Comparison of ENCODE assay signal across 12 cellular contexts in the genomic region with DNA sequence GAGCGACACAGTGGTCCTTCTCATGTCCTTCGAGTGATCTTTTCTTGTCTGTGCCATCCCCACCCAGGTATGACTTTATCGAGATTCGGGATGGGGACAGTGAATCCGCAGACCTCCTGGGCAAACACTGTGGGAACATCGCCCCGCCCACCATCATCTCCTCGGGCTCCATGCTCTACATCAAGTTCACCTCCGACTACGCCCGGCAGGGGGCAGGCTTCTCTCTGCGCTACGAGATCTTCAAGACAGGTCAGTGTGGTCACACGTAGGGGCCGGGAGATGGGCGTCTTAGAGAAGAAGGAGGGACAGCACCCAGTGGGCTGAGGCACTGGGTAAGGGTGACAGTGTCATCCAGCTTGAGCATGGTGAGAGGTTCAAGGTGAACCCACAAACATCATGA. TPM values are rescaled to one million over a fixed set of nuclear protein-coding genes. Genes with fewer than 3 reads are reported as not detected.
A peak's percentile ranks its signal among the peaks of the same experiment; 100 is the strongest.
DNase-seq lines count a peak whose midpoint lies in the region; TF ChIP-seq lines count a peak whose summit lies in the region.
"Had no signal": no experiment of that assay in that cellular context is flagged by ENCODE, and none has a peak within 500 bp of the region (broad histone marks: within the 10 kb centered on the region; RNA-seq: fewer than 3 reads in every experiment).

No MANE protein-coding gene starts in this region.

- TF ChIP-seq CTCF in fibroblast of lung (conservative IDR thresholded peaks at IDR 0.05 in 1 of 2, IDR thresholded peaks at IDR 0.05 in 1 of 2; ENCODE audit: low read depth in 1 of 2, low read length in 2 of 2) = peak; percentile 7 to 10
- TF ChIP-seq CTCF in retinal pigment epithelial cell (conservative IDR thresholded peaks at IDR 0.05; ENCODE audit: low read depth, low read length) = peak; percentile 30
- TF ChIP-seq CTCF in Caco-2 (IDR thresholded peaks at IDR 0.05; ENCODE audit: insufficient read depth in 1 of 2, low read depth in 1 of 2, low read length in 1 of 2, severe bottlenecking in 1 of 2, unreplicated experiment in 1 of 2) = no peak

- intact Hi-C loops in Caco-2 (cut with micrococcal nuclease; ENCODE audit: unreplicated experiment) = no loop called here

- H3K4me2 ChIP-seq in fibroblast of lung (ENCODE audit: extremely low read depth, insufficient read depth, low read length) = no peak overlapping the region

- H3K9me3 ChIP-seq in fibroblast of lung (ENCODE audit: control insufficient read depth, insufficient read depth, low read depth, low read length) (no peaks in the 10 kb centered on the region), Caco-2 (no peaks in the 10 kb centered on the region)

- no peak overlapping the region for H3K27ac Mint-ChIP-seq in Caco-2 (ENCODE audit: unreplicated experiment)
- H3K27ac Mint-ChIP-seq: activated naive CD8-positive, alpha-beta T cell treated with anti-CD3 and anti-CD28 coated beads for 36 hours had no signal

- H3K9ac ChIP-seq in fibroblast of lung (ENCODE audit: insufficient read depth, low read length) = no peak overlapping the region

- peaks cover 59% of the 10 kb centered on the region for H3K36me3 Mint-ChIP-seq in Caco-2 (ENCODE audit: insufficient read depth, unreplicated experiment)
- H3K36me3 Mint-ChIP-seq: activated naive CD8-positive, alpha-beta T cell treated with anti-CD3 and anti-CD28 coated beads for 36 hours had no signal

- H3K36me3 ChIP-seq in fibroblast of lung (ENCODE audit: control insufficient read depth, insufficient read depth, low read length) = no peaks in the 10 kb centered on the region
- no peaks in the 10 kb centered on the region; the same call in 1 of the 2 replicates for H3K36me3 ChIP-seq in Caco-2 (ENCODE audit: control insufficient read depth, insufficient read depth, low read length)

- H3K9me3 Mint-ChIP-seq in Caco-2 (ENCODE audit: unreplicated experiment) = no peaks in the 10 kb centered on the region
- H3K9me3 Mint-ChIP-seq: activated B cell treated with CpG ODN at 0.5 μM for 24 hours; activated naive CD8-positive, alpha-beta T cell treated with anti-CD3 and anti-CD28 coated beads for 36 hours had no signal

- H3K27me3 Mint-ChIP-seq in Caco-2 (ENCODE audit: insufficient read depth, unreplicated experiment) = no peaks in the 10 kb centered on the region
- H3K27me3 Mint-ChIP-seq: activated B cell treated with CpG ODN at 0.5 μM for 24 hours had no signal

- DNase-seq in NCI-H146 (lab: John Stamatoyannopoulos, UW) (peak; percentile 59), NCI-H146 treated with DMSO at 0.1 percent for 48 hours (lab: John Stamatoyannopoulos, UW; ENCODE audit: unreplicated experiment) (no peak), RPMI7951 (ENCODE audit: low read depth) (peak; percentile 61), fibroblast of lung (ENCODE audit: low read depth in 2 of 2) (no peak), retinal pigment epithelial cell (ENCODE audit: low read depth) (no peak), COR-L47 (lab: John Stamatoyannopoulos, UW) (no peak), Caco-2 (no peak), DMS153 (lab: John Stamatoyannopoulos, UW) (no peak)
- DNase-seq: activated B cell treated with CpG ODN at 0.5 μM for 24 hours; activated naive CD8-positive, alpha-beta T cell treated with anti-CD3 and anti-CD28 coated beads for 36 hours; GDM1; NCI-H187 had no signal

- H3K27ac ChIP-seq in fibroblast of lung (ENCODE audit: insufficient read depth, low read length) = no peak overlapping the region

- no peaks in the 10 kb centered on the region for H3K79me2 ChIP-seq in fibroblast of lung (ENCODE audit: control insufficient read depth, insufficient read depth, low read length)

- POLR2A ChIA-PET in Caco-2 (lab: Charles Lee) = no interaction called here

- BruUV-seq in Caco-2 (replicated peaks; lab: Mats Ljungman, UMichigan) = no TSS peak

- H3K27me3 ChIP-seq in fibroblast of lung (ENCODE audit: control insufficient read depth, insufficient read depth, low read length) (no peaks in the 10 kb centered on the region), Caco-2 (replicated peaks; ENCODE audit: control insufficient read depth, insufficient read depth, low read length) (no peaks in the 10 kb centered on the region)

- H4K20me1 ChIP-seq in fibroblast of lung (ENCODE audit: control insufficient read depth, extremely low read depth, insufficient read depth, low read length) = no peaks in the 10 kb centered on the region

- peaks cover 47% of the 10 kb centered on the region for H3K4me1 Mint-ChIP-seq in Caco-2 (ENCODE audit: low read depth, unreplicated experiment)

- no peak overlapping the region for H2AFZ ChIP-seq in fibroblast of lung (ENCODE audit: low read length)

- H3K4me1 ChIP-seq in fibroblast of lung (ENCODE audit: control insufficient read depth, extremely low read depth, insufficient read depth, low read length) = peaks cover 18% of the 10 kb centered on the region
- peaks cover 25% of the 10 kb centered on the region for H3K4me1 ChIP-seq in Caco-2

- H3K4me3 Mint-ChIP-seq in Caco-2 (ENCODE audit: unreplicated experiment) = no peak overlapping the region
- H3K4me3 Mint-ChIP-seq: activated B cell treated with CpG ODN at 0.5 μM for 24 hours; activated naive CD8-positive, alpha-beta T cell treated with anti-CD3 and anti-CD28 coated beads for 36 hours had no signal

- H3K4me3 ChIP-seq in fibroblast of lung (replicated peaks in 1 of 4; ENCODE audit: control extremely low read depth in 1 of 4, insufficient read depth in 1 of 4, low read depth in 3 of 4, low read length in 4 of 4) (no peak overlapping the region), retinal pigment epithelial cell (ENCODE audit: low read length) (no peak overlapping the region), Caco-2 (ENCODE audit: low read depth, low read length) (no peak overlapping the region)

- CTCF ChIA-PET in Caco-2 (lab: Charles Lee) = no interaction called here

RNA-seq across cellular contexts. Expression of gene NRP2, which starts 33.8 kb away (rescaled TPM):
- total RNA-seq in RPMI7951 (2014; rRNA removed; shearing (Covaris generic)) = 57.7 and 73.5 TPM in 2 replicates
- total RNA-seq in fibroblast of lung = 22.9 and 28.7 TPM in 2 replicates
- polyA plus RNA-seq in fibroblast of lung = 16.6 and 23.9 TPM in 2 replicates
- polyA plus RNA-seq in fibroblast of lung (2012) = 12.5 and 15.7 TPM in 2 replicates
- 77.2 and 77.3 TPM in 2 replicates for polyA minus RNA-seq in fibroblast of lung (ENCODE audit: low replicate concordance)
- total RNA-seq in Caco-2 (2022) = 95.6 and 96.9 TPM in 2 replicates

Comparison
In these comparisons a context has a peak if more than half of its experiments do, and no peak if none do; other contexts are left out.
1. DNase-seq: peak in NCI-H146 (single experiment) and RPMI7951 (single experiment); none in NCI-H146 treated with DMSO at 0.1 percent for 48 hours (single experiment), fibroblast of lung (0 of 2), retinal pigment epithelial cell (single experiment), COR-L47 (single experiment), Caco-2 (0 of 2) and DMS153 (single experiment).
2. CTCF ChIP-seq: peak in fibroblast of lung (2 of 2) and retinal pigment epithelial cell (single experiment); none in Caco-2 (0 of 2).